1 cellular context compared by ENCODE assay signal in genomic region chr7:43692582-43693373, GRCh38.
TF ChIP-seq lines count a peak whose summit lies in the region.

No MANE protein-coding gene starts in this region.

TF ChIP-seq in SK-N-SH treated with all-trans-retinoic acid at 6 μM for 48 hours, 23 proteins besides CTCF, POLR2A, EP300 and RAD21 (continued from another document):
- TF ChIP-seq POU6F1 (CRISPR knock-in tag; IDR thresholded peaks at IDR 0.05; ENCODE audit: borderline replicate concordance, low read depth) (no peak), GLIS3 (CRISPR knock-in tag; IDR thresholded peaks at IDR 0.05) (no peak), SNAI2 (CRISPR knock-in tag; IDR thresholded peaks at IDR 0.05) (no peak), ZFP30 (CRISPR knock-in tag; IDR thresholded peaks at IDR 0.05) (no peak), ZFP3 (CRISPR knock-in tag; IDR thresholded peaks at IDR 0.05) (no peak)
